ENCODE assay signal across 1 cellular context in genomic region chr21:45018131-45019075, GRCh38.
A peak's percentile ranks its signal among the peaks of the same experiment; 100 is the strongest.
TF ChIP-seq lines count a peak whose summit lies in the region.

No MANE protein-coding gene starts in this region.

TF ChIP-seq in H1, 55 proteins besides CTCF, POLR2A, EP300 and RAD21 (continued from another document):
- no peak for TF ChIP-seq NANOG (IDR thresholded peaks at IDR 0.05; ENCODE audit: insufficient read depth, low read depth, low read length, poor library complexity, severe bottlenecking)
- TF ChIP-seq TAF1 (IDR thresholded peaks at IDR 0.05; ENCODE audit: low read depth, low read length), result no peak
- peak; percentile 45 for TF ChIP-seq SUZ12 (IDR thresholded peaks at IDR 0.05; ENCODE audit: low read length)
- TF ChIP-seq KDM4A (IDR thresholded peaks at IDR 0.05; ENCODE audit: low read depth, low read length, severe bottlenecking), result peak; percentile 43
- no peak for TF ChIP-seq NRF1 (IDR thresholded peaks at IDR 0.05; ENCODE audit: low read depth, low read length)
- TF ChIP-seq EZH2 (IDR thresholded peaks at IDR 0.05; ENCODE audit: low read depth, low read length, severe bottlenecking), result peak; percentile 47
- no peak for TF ChIP-seq CBX8 (IDR thresholded peaks at IDR 0.05; ENCODE audit: borderline replicate concordance, low read depth, low read length)
